14 cellular contexts compared by ENCODE assay signal in genomic region chr9:79880626-79881025, GRCh38.
DNase-seq lines count a peak whose midpoint lies in the region; ATAC-seq and TF ChIP-seq lines count a peak whose summit lies in the region.
"Had no signal": no experiment of that assay in that cellular context is flagged by ENCODE, and none has a peak within 500 bp of the region (broad histone marks: within the 10 kb centered on the region; RNA-seq: fewer than 3 reads in every experiment).

No MANE protein-coding gene starts in this region.

- H3K4me3 ChIP-seq in GM12864 (ENCODE audit: low read depth, low read length) (peak overlapping the region; percentile 19; the same call in 1 of the 2 replicates), colonic mucosa (no peak overlapping the region)
- H3K4me3 ChIP-seq: SJSA1 had no signal

- H3K4me1 ChIP-seq in colonic mucosa, result no peaks in the 10 kb centered on the region
- H3K4me1 ChIP-seq: SJSA1 had no signal

- no peak overlapping the region for H3K9ac ChIP-seq in colonic mucosa (ENCODE audit: low read depth in 2 of 2, low read length in 2 of 2)

- H3K9me3 ChIP-seq in colonic mucosa, result no peaks in the 10 kb centered on the region
- H3K9me3 ChIP-seq: SJSA1 had no signal

- TF ChIP-seq CTCF in GM12864 (IDR thresholded peaks at IDR 0.05; ENCODE audit: low read depth, low read length, missing control alignments), result no peak
- no peak for TF ChIP-seq CTCF in colonic mucosa (IDR thresholded peaks at IDR 0.05)

- no peak for DNase-seq in GM12864 (ENCODE audit: low read depth)
- DNase-seq in SHP77 treated with DMSO at 0.1 percent for 48 hours (lab: John Stamatoyannopoulos, UW), result no peak
- DNase-seq in kidney glomerular epithelial cell (lab: John Stamatoyannopoulos, UW), result no peak
- no peak for DNase-seq in activated T-cell treated with anti-CD3 and anti-CD28 coated beads for 4 hours
- no peak for DNase-seq in colonic mucosa
- DNase-seq: activated T-cell treated with anti-CD3 and anti-CD28 coated beads, Interleukin-2, amount 50 U/mL, for 48 hours; NCI-H1694; NCI-H82; stimulated activated CD4-positive, alpha-beta T cell treated with anti-CD3 and anti-CD28 coated beads, Interleukin-15, amount 100 ng/mL, for 24 hours; stimulated activated CD8-positive, alpha-beta memory T cell treated with anti-CD3 and anti-CD28 coated beads, Interleukin-4, amount 100 ng/mL, for 48 hours had no signal

- intact Hi-C loops in colonic mucosa (cut with DNase I), result no loop called here

- no peaks in the 10 kb centered on the region for H3K27me3 ChIP-seq in colonic mucosa
- H3K27me3 ChIP-seq: SJSA1 had no signal

- H3K27ac ChIP-seq in colonic mucosa, result no peak overlapping the region
- H3K27ac ChIP-seq: SJSA1 had no signal

- ATAC-seq in GM19463 (IDR thresholded peaks at IDR 0.05; ENCODE audit: unreplicated experiment) (peak; percentile 47), HG02852 (IDR thresholded peaks at IDR 0.05; ENCODE audit: unreplicated experiment) (peak; percentile 44), HG03521 (IDR thresholded peaks at IDR 0.05; ENCODE audit: unreplicated experiment) (peak; percentile 49)

- H3K36me3 ChIP-seq in colonic mucosa, result no peaks in the 10 kb centered on the region
- H3K36me3 ChIP-seq: SJSA1 had no signal
